In the genomic region with DNA sequence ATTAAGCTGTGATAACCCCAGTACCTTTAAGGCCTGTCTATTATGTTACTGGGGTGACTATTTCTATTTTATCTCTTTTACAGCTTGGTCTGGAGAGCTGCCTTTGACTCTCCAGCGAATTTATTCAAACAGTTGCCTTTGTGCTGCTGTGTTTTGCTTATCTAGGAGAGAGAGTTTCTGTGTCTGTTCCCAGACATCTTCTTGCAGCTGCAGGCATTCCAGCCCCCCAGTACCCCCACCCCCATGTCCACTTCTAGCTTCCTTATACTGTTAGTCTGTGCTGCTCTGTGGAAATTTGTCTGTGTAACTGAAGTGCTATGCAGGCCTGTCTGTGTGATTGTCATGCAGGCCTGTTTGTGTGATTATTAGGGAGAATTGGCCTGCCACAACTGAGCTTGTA, we compare ENCODE assay signal across 28 cellular contexts.
"Had no signal": no experiment of that assay in that cellular context is flagged by ENCODE, and none has a peak within 500 bp of the region (broad histone marks: within the 10 kb centered on the region; RNA-seq: fewer than 3 reads in every experiment).

No MANE protein-coding gene starts in this region.

- DNase-seq: activated B cell treated with CpG ODN at 0.5 μM for 24 hours; activated CD4-positive, alpha-beta T cell treated with anti-CD3 and anti-CD28 coated beads for 48 hours; activated CD4-positive, alpha-beta T cell treated with anti-CD3 and anti-CD28 coated beads, Interleukin-2, amount 50 U/mL, for 1 hour; activated CD4-positive, alpha-beta T cell treated with anti-CD3 and anti-CD28 coated beads, Interleukin-2, amount 50 U/mL, for 48 hours; activated CD8-positive, alpha-beta memory T cell treated with anti-CD3 and anti-CD28 coated beads for 24 hours; activated CD8-positive, alpha-beta T cell treated with anti-CD3 and anti-CD28 coated beads for 36 hours; activated effector memory CD4-positive, alpha-beta T cell treated with Interleukin-2 at 50 U/mL for 16 hours; activated gamma-delta T cell treated with Interleukin-2 at 50 U/mL for 16 hours; activated naive CD4-positive, alpha-beta T cell treated with anti-CD3 and anti-CD28 coated beads, Interleukin-2, amount 50 U/mL, for 16 hours; activated naive CD4-positive, alpha-beta T cell treated with Interleukin-2 at 50 U/mL for 16 hours; activated T-cell treated with anti-CD3 and anti-CD28 coated beads, Interleukin-2, amount 50 U/mL, for 4 hours; amniotic stem cell; anterior cingulate cortex; brain microvascular endothelial cell; central memory CD4-positive, alpha-beta T cell; cerebellar nuclear complex; colonic mucosa; effector CD8-positive, alpha-beta T cell; esophagus squamous epithelium; foreskin melanocyte; T-helper 1 cell; T-helper 17 cell; T1000; WERI-Rb-1 had no signal

- H3K4me3 ChIP-seq: colonic mucosa, esophagus squamous epithelium, gastroesophageal sphincter had no signal

- H3K9me3 ChIP-seq: colonic mucosa had no signal

- H3K4me1 ChIP-seq: colonic mucosa, esophagus squamous epithelium, gastroesophageal sphincter had no signal

- ATAC-seq: activated CD4-positive, CD25-positive, alpha-beta regulatory T cell treated with anti-CD3 and anti-CD28 coated beads, Interleukin-2, amount 50 U/mL, for 24 hours; activated CD8-positive, alpha-beta T cell treated with anti-CD3 and anti-CD28 coated beads for 36 hours; activated T-cell treated with anti-CD3 and anti-CD28 coated beads, Interleukin-2, amount 50 U/mL, for 4 hours; activated T-helper 17 cell treated with anti-CD3 and anti-CD28 coated beads, Interleukin-2, amount 50 U/mL, for 72 hours; gastroesophageal sphincter; T-helper 17 cell had no signal

- H3K27me3 ChIP-seq: brain microvascular endothelial cell, colonic mucosa, esophagus squamous epithelium, gastroesophageal sphincter had no signal

- H3K27ac ChIP-seq: brain microvascular endothelial cell, colonic mucosa, epithelial cell of prostate, esophagus squamous epithelium, gastroesophageal sphincter, WERI-Rb-1 had no signal

- H3K36me3 ChIP-seq: brain microvascular endothelial cell, colonic mucosa, esophagus squamous epithelium, gastroesophageal sphincter, WERI-Rb-1 had no signal
